Comparison of ENCODE assay signal across 8 cellular contexts in genomic region chr11:68314203-68314885, GRCh38. TPM values are rescaled to one million over a fixed set of nuclear protein-coding genes. Genes with fewer than 3 reads are reported as not detected.
A peak's percentile ranks its signal among the peaks of the same experiment; 100 is the strongest.
DNase-seq lines count a peak whose midpoint lies in the region; ATAC-seq and TF ChIP-seq lines count a peak whose summit lies in the region.

No MANE protein-coding gene starts in this region.

- H3K4me1 ChIP-seq in adipocyte (ENCODE audit: control insufficient read depth, insufficient read depth, low read length) (peaks cover 31% of the 10 kb centered on the region), left lung (peaks cover 8 to 55% of the 10 kb centered on the region in 2 donors), upper lobe of left lung (peaks cover 33 to 55% (median 46%) of the 10 kb centered on the region in 4 donors)

- H3K36me3 Mint-ChIP-seq in activated T-cell treated with anti-CD3 and anti-CD28 coated beads, Interleukin-2, amount 50 U/mL, for 72 hours (ENCODE audit: insufficient read depth in 2 of 2): peaks cover 0 to 3% of the 10 kb centered on the region in 2 donors

- H3K9me3 Mint-ChIP-seq in activated T-cell treated with anti-CD3 and anti-CD28 coated beads, Interleukin-2, amount 50 U/mL, for 72 hours: no peaks in the 10 kb centered on the region

- H3K27ac Mint-ChIP-seq in activated T-cell treated with anti-CD3 and anti-CD28 coated beads, Interleukin-2, amount 50 U/mL, for 72 hours: no peak overlapping the region

- peak overlapping the region; percentile 85 for H3K9ac ChIP-seq in adipocyte (ENCODE audit: low read length)

- peaks cover 29% of the 10 kb centered on the region for H3K4me1 Mint-ChIP-seq in activated T-cell treated with anti-CD3 and anti-CD28 coated beads, Interleukin-2, amount 50 U/mL, for 72 hours (ENCODE audit: low read depth)

- H3K4me3 ChIP-seq in adipocyte (ENCODE audit: low read length) (peak overlapping the region; percentile 86), left lung (peak overlapping the region; percentile 42 to 53), upper lobe of left lung (peak overlapping the region in 3 of 4 donors; percentile 65 to 73 (median 66))

- no peak for TF ChIP-seq POLR2A in upper lobe of left lung (IDR thresholded peaks at IDR 0.05)

- 13 to 26% methylated on average over 14 to 17 of the region's 17 CpGs for WGBS in upper lobe of left lung, 2 donors

- peak overlapping the region; percentile 81 to 86 for H3K4me3 Mint-ChIP-seq in activated T-cell treated with anti-CD3 and anti-CD28 coated beads, Interleukin-2, amount 50 U/mL, for 72 hours

- H3K27ac ChIP-seq in left lung: peak overlapping the region; percentile 13 to 66
- H3K27ac ChIP-seq in upper lobe of left lung: peak overlapping the region; percentile 66 to 89 (median 71)

- H3K9me3 ChIP-seq in adipocyte (ENCODE audit: control insufficient read depth, low read length) (no peaks in the 10 kb centered on the region), left lung (no peaks in the 10 kb centered on the region), upper lobe of left lung (no peaks in the 10 kb centered on the region)

- H3K36me3 ChIP-seq in adipocyte (ENCODE audit: control insufficient read depth, insufficient read depth, low read length, severe bottlenecking): no peaks in the 10 kb centered on the region
- no peaks in the 10 kb centered on the region for H3K36me3 ChIP-seq in left lung
- no peaks in the 10 kb centered on the region for H3K36me3 ChIP-seq in upper lobe of left lung

- ATAC-seq in activated T-cell treated with anti-CD3 and anti-CD28 coated beads, Interleukin-2, amount 50 U/mL, for 72 hours (replicated peaks in 1 of 2): no peak
- ATAC-seq in left lung: peak; percentile 9
- peak in 1 of 2 donors; percentile 47 for ATAC-seq in upper lobe of left lung (ENCODE audit: low FRiP score in 2 of 2)
- ATAC-seq in GM21825 (IDR thresholded peaks at IDR 0.05; ENCODE audit: unreplicated experiment): no peak

- TF ChIP-seq EP300 in upper lobe of left lung (IDR thresholded peaks at IDR 0.05): no peak

- DNase-seq in activated T-cell treated with anti-CD3 and anti-CD28 coated beads, Interleukin-2, amount 50 U/mL, for 72 hours: no peak
- DNase-seq in activated T-cell treated with anti-CD3 and anti-CD28 coated beads, Interleukin-2, amount 50 U/mL, for 1 hour: no peak
- no peak for DNase-seq in adipocyte (ENCODE audit: low read depth)
- no peak for DNase-seq in left lung
- DNase-seq in upper lobe of left lung: no peak
- no peak for DNase-seq in effector CD4-positive, alpha-beta T cell
- DNase-seq in NCI-H446 treated with DMSO at 0.1 percent for 48 hours (lab: John Stamatoyannopoulos, UW): no peak

- intact Hi-C loops in left lung (cut with DNase I): loop anchor here in 1 of 2 donors (10.0 kb wide), 1 partner anchor 70 kb away; no protein-coding TSS in a partner anchor

- H3K27me3 Mint-ChIP-seq in activated T-cell treated with anti-CD3 and anti-CD28 coated beads, Interleukin-2, amount 50 U/mL, for 72 hours (ENCODE audit: low read depth): no peaks in the 10 kb centered on the region

- TF ChIP-seq CTCF in left lung (IDR thresholded peaks at IDR 0.05) (no peak), upper lobe of left lung (IDR thresholded peaks at IDR 0.05) (no peak)

- H3K27me3 ChIP-seq in adipocyte (replicated peaks; ENCODE audit: control insufficient read depth, insufficient read depth, low read length): no peaks in the 10 kb centered on the region
- H3K27me3 ChIP-seq in left lung: peaks cover 0 to 47% of the 10 kb centered on the region in 2 donors
- peaks cover 0 to 5% (median 0%) of the 10 kb centered on the region in 4 donors for H3K27me3 ChIP-seq in upper lobe of left lung

RNA-seq across cellular contexts. Expression of gene LRP5, which starts 2.0 kb away (rescaled TPM):
- total RNA-seq in activated T-cell treated with anti-CD3 and anti-CD28 coated beads, Interleukin-2, amount 50 U/mL, for 72 hours: 1 to 10 TPM; 6.8 to 9.3 TPM
- total RNA-seq in left lung (10 to 100 TPM; 48.9 to 57.1 TPM), upper lobe of left lung (10 to 100 TPM; 51.5 to 79.4 (median 67.6) TPM)

RNA-seq across cellular contexts. Expression of gene C11orf24, which starts 42.6 kb away (rescaled TPM):
- 10 to 100 TPM; 24.7 to 28.4 TPM for total RNA-seq in activated T-cell treated with anti-CD3 and anti-CD28 coated beads, Interleukin-2, amount 50 U/mL, for 72 hours
- total RNA-seq in left lung (10 to 100 TPM; 44.7 to 50.9 TPM), upper lobe of left lung (10 to 100 TPM; 13.9 to 37.5 (median 24.0) TPM)

Comparison
In these comparisons a context has a peak if more than half of its experiments do, and no peak if none do; other contexts are left out.
1. RNA of gene LRP5, which starts 2.0 kb away (total RNA-seq): 51.5 to 79.4 TPM in upper lobe of left lung and 48.9 to 57.1 TPM in left lung; 6.8 to 9.3 TPM in activated T-cell treated with anti-CD3 and anti-CD28 coated beads, Interleukin-2, amount 50 U/mL, for 72 hours; every median in the first group is over 4 times any median in the second.
2. Peak in every context shown above with its lines, with median percentiles within 50 percentile points of each other: H3K4me3 ChIP-seq.